ENCODE assay signal across 1 cellular context in genomic region chr4:168651374-168651773, GRCh38.
TF ChIP-seq lines count a peak whose summit lies in the region.

No MANE protein-coding gene starts in this region.

TF ChIP-seq in HCT116, 20 proteins besides CTCF, POLR2A, EP300 and RAD21 (continued from another document):
- TF ChIP-seq MAX (IDR thresholded peaks at IDR 0.05) (peak; percentile 14; the same call in 1 of the 2 replicates), SP1 (IDR thresholded peaks at IDR 0.05; ENCODE audit: low read depth) (peak; percentile 0), EZH2phosphoT487 (IDR thresholded peaks at IDR 0.05; ENCODE audit: borderline replicate concordance) (no peak)
